Comparison of ENCODE assay signal across 8 cellular contexts in the genomic region with DNA sequence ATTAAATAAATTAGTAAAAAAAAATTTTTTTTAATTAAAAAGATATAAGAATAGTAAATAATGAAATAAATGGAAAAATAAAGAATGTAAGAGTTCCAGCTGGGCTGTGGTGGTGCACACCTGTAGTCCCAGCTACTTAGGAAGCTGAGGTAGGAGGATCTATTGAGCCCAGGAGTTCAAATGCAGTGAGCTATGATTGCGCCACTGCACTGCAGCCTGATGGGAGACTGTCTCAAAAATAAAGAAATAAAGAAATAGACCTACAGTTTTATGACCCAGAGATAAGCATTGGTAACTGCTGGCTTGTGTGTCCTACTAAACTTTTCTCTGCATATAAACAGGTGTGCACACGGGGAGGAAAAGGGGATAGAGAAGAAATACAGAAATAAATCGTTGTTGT. TPM values are rescaled to one million over a fixed set of nuclear protein-coding genes. Genes with fewer than 3 reads are reported as not detected.
DNase-seq lines count a peak whose midpoint lies in the region; ATAC-seq and TF ChIP-seq lines count a peak whose summit lies in the region.

No MANE protein-coding gene starts in this region.

- no peaks in the 10 kb centered on the region for H3K4me1 ChIP-seq in iPS-15b (ENCODE audit: control insufficient read depth, insufficient read depth, low read length)
- H3K4me1 ChIP-seq in stomach smooth muscle (ENCODE audit: control insufficient read depth, insufficient read depth, low read length), result peaks cover 6% of the 10 kb centered on the region

- H3K36me3 Mint-ChIP-seq in activated CD4-positive, alpha-beta T cell treated with anti-CD3 and anti-CD28 coated beads for 36 hours (ENCODE audit: low read depth), result peaks cover 4% of the 10 kb centered on the region
- no peaks in the 10 kb centered on the region for H3K36me3 Mint-ChIP-seq in activated B cell treated with CpG ODN at 0.5 μM for 24 hours (ENCODE audit: low read depth)

- H3K4me1 Mint-ChIP-seq in activated CD4-positive, alpha-beta T cell treated with anti-CD3 and anti-CD28 coated beads for 36 hours, result peaks cover 46% of the 10 kb centered on the region
- H3K4me1 Mint-ChIP-seq in activated B cell treated with CpG ODN at 0.5 μM for 24 hours, result peaks cover 15% of the 10 kb centered on the region

- POLR2A ChIA-PET in activated CD4-positive, alpha-beta T cell treated with anti-CD3 and anti-CD28 coated beads for 36 hours (lab: Charles Lee), result interaction anchor here (0.6 to 1.2 kb wide), 4 partner anchors 33 to 322 kb away, joined by 3 read pairs; no protein-coding TSS in a partner anchor
- POLR2A ChIA-PET in activated B cell treated with CpG ODN at 0.5 μM for 24 hours (lab: Charles Lee), result interaction anchor here (1.0 kb wide), 1 partner anchor 62 kb away, joined by 6 read pairs; the partner anchor contains the start of gene CIAO2B

- intact Hi-C loops in activated CD4-positive, alpha-beta T cell treated with anti-CD3 and anti-CD28 coated beads for 36 hours (cut with DNase I, micrococcal nuclease), result loop anchor here (2.0 to 10.0 kb wide), 4 partner anchors 42 to 356 kb away; partner anchors contain the start of genes CMTM4 (in 1 of the 2) and NAE1 (in 1 of the 2)
- intact Hi-C loops in activated B cell treated with CpG ODN at 0.5 μM for 24 hours (cut with micrococcal nuclease), result loop anchor here (2.0 kb wide), 2 partner anchors 62 to 122 kb away; partner anchors contain the start of genes CES2, CIAO2B and DYNC1LI2

- DNase-seq in activated CD4-positive, alpha-beta T cell treated with anti-CD3 and anti-CD28 coated beads for 36 hours, result no peak
- DNase-seq in activated CD4-positive, alpha-beta T cell treated with anti-CD3 and anti-CD28 coated beads, Interleukin-2, amount 50 U/mL, for 1 hour, result no peak
- DNase-seq in activated B cell treated with CpG ODN at 0.5 μM for 24 hours, result no peak
- no peak for DNase-seq in NCI-H2029 (lab: John Stamatoyannopoulos, UW)
- no peak for DNase-seq in erythroblast (lab: John Stamatoyannopoulos, UW)

- H3K4me3 Mint-ChIP-seq in activated CD4-positive, alpha-beta T cell treated with anti-CD3 and anti-CD28 coated beads for 36 hours, result peak overlapping the region; percentile 65
- H3K4me3 Mint-ChIP-seq in activated B cell treated with CpG ODN at 0.5 μM for 24 hours, result peak overlapping the region; percentile 80

- no peak for ATAC-seq in activated CD4-positive, alpha-beta T cell treated with anti-CD3 and anti-CD28 coated beads for 36 hours
- no peak for ATAC-seq in activated B cell treated with CpG ODN at 0.5 μM for 24 hours (ENCODE audit: low read depth)
- ATAC-seq in GM18511 (IDR thresholded peaks at IDR 0.05; ENCODE audit: unreplicated experiment), result no peak

- no peak overlapping the region for H3K27ac Mint-ChIP-seq in activated CD4-positive, alpha-beta T cell treated with anti-CD3 and anti-CD28 coated beads for 36 hours
- H3K27ac Mint-ChIP-seq in activated B cell treated with CpG ODN at 0.5 μM for 24 hours, result no peak overlapping the region

- H3K27me3 Mint-ChIP-seq in activated CD4-positive, alpha-beta T cell treated with anti-CD3 and anti-CD28 coated beads for 36 hours, result no peaks in the 10 kb centered on the region
- H3K27me3 Mint-ChIP-seq in activated B cell treated with CpG ODN at 0.5 μM for 24 hours, result peaks cover 2% of the 10 kb centered on the region

- H3K9me3 ChIP-seq in iPS-15b (ENCODE audit: control insufficient read depth, insufficient read depth, low read length) (no peaks in the 10 kb centered on the region), stomach smooth muscle (ENCODE audit: control insufficient read depth in 2 of 2, low read length in 2 of 2) (no peaks in the 10 kb centered on the region)

- TF ChIP-seq POLR2A in erythroblast (IDR thresholded peaks at IDR 0.05; ENCODE audit: low read length), result no peak

- H3K4me3 ChIP-seq in iPS-15b (ENCODE audit: low read depth, low read length) (peak overlapping the region; percentile 47), stomach smooth muscle (ENCODE audit: low read length in 2 of 2) (peak overlapping the region; percentile 45 to 72)

- H3K9ac ChIP-seq in iPS-15b (ENCODE audit: low read depth, low read length), result no peak overlapping the region
- H3K9ac ChIP-seq in stomach smooth muscle (ENCODE audit: low read length in 2 of 2), result peak overlapping the region; percentile 29 to 36

- peaks cover 4% of the 10 kb centered on the region for H3K27me3 ChIP-seq in iPS-15b (ENCODE audit: control insufficient read depth, insufficient read depth, low read length)
- H3K27me3 ChIP-seq in stomach smooth muscle (ENCODE audit: control insufficient read depth in 1 of 2, insufficient read depth in 2 of 2, low read length in 2 of 2), result peaks cover 0 to 2% of the 10 kb centered on the region in 2 donors

- TF ChIP-seq CTCF in activated B cell treated with CpG ODN at 0.5 μM for 24 hours (IDR thresholded peaks at IDR 0.05), result no peak

- H3K36me3 ChIP-seq in iPS-15b (ENCODE audit: control insufficient read depth, insufficient read depth, low read length), result no peaks in the 10 kb centered on the region
- H3K36me3 ChIP-seq in stomach smooth muscle (ENCODE audit: control insufficient read depth in 2 of 2, insufficient read depth in 2 of 2, low read length in 2 of 2), result no peaks in the 10 kb centered on the region

- H3K9me3 Mint-ChIP-seq in activated CD4-positive, alpha-beta T cell treated with anti-CD3 and anti-CD28 coated beads for 36 hours (ENCODE audit: low read depth), result peaks cover 4% of the 10 kb centered on the region
- H3K9me3 Mint-ChIP-seq in activated B cell treated with CpG ODN at 0.5 μM for 24 hours, result no peaks in the 10 kb centered on the region

- CTCF ChIA-PET in activated CD4-positive, alpha-beta T cell treated with anti-CD3 and anti-CD28 coated beads for 36 hours (lab: Charles Lee), result interaction anchor here (0.7 to 3.8 kb wide), 21 partner anchors 9 to 394 kb away, joined by 3 to 47 read pairs (median 4); partner anchors contain the start of genes CIAO2B and NAE1
- CTCF ChIA-PET in activated B cell treated with CpG ODN at 0.5 μM for 24 hours (lab: Charles Lee), result interaction anchor here (0.7 to 3.5 kb wide), 11 partner anchors 8 to 467 kb away, joined by 3 to 17 read pairs (median 4); partner anchors contain the start of genes DYNC1LI2, NAE1 and PDP2

- H3K27ac ChIP-seq in stomach smooth muscle (ENCODE audit: low read length), result no peak overlapping the region

RNA-seq across cellular contexts. Expression of gene PDP2, which starts 7.8 kb away (rescaled TPM):
- total RNA-seq in activated CD4-positive, alpha-beta T cell treated with anti-CD3 and anti-CD28 coated beads for 36 hours, result 10 to 100 TPM; 27.8 to 36.6 TPM
- 13.0 and 13.2 TPM in 2 replicates for total RNA-seq in activated B cell treated with CpG ODN at 0.5 μM for 24 hours

RNA-seq across cellular contexts. Expression of gene CA7, which starts 28.3 kb away (rescaled TPM):
- total RNA-seq in activated CD4-positive, alpha-beta T cell treated with anti-CD3 and anti-CD28 coated beads for 36 hours, result under 1 TPM in 1 of 2 experiments, not detected in 1; 0.16 TPM
- not detected in 2 replicates for total RNA-seq in activated B cell treated with CpG ODN at 0.5 μM for 24 hours

RNA-seq across cellular contexts. Expression of gene NAE1, which starts 41.7 kb away (rescaled TPM):
- 100 to 1,000 TPM; 102 to 125 TPM for total RNA-seq in activated CD4-positive, alpha-beta T cell treated with anti-CD3 and anti-CD28 coated beads for 36 hours
- total RNA-seq in activated B cell treated with CpG ODN at 0.5 μM for 24 hours, result 53.7 and 54.1 TPM in 2 replicates

RNA-seq across cellular contexts. Expression of gene CDH16, which starts 46.2 kb away (rescaled TPM):
- not detected for total RNA-seq in activated CD4-positive, alpha-beta T cell treated with anti-CD3 and anti-CD28 coated beads for 36 hours
- not detected in 2 replicates for total RNA-seq in activated B cell treated with CpG ODN at 0.5 μM for 24 hours

RNA-seq across cellular contexts. Expression of gene RRAD, which starts 52.8 kb away (rescaled TPM):
- under 1 TPM; 0.19 to 0.55 TPM for total RNA-seq in activated CD4-positive, alpha-beta T cell treated with anti-CD3 and anti-CD28 coated beads for 36 hours
- 0.15 TPM in 1 of 2 replicates, not detected in the other for total RNA-seq in activated B cell treated with CpG ODN at 0.5 μM for 24 hours
